18 cellular contexts compared by ENCODE assay signal in genomic region chr4:178356725-178357124, GRCh38.
"Had no signal": no experiment of that assay in that cellular context is flagged by ENCODE, and none has a peak within 500 bp of the region (broad histone marks: within the 10 kb centered on the region; RNA-seq: fewer than 3 reads in every experiment).

No MANE protein-coding gene starts in this region.

- H3K4me1 ChIP-seq: adrenal gland, esophagus muscularis mucosa, heart right ventricle, spleen, testis, upper lobe of right lung had no signal

- DNase-seq: activated CD4-positive, alpha-beta T cell treated with anti-CD3 and anti-CD28 coated beads for 36 hours; activated CD4-positive, alpha-beta T cell treated with anti-CD3 and anti-CD28 coated beads, Interleukin-2, amount 50 U/mL, for 48 hours; activated gamma-delta T cell treated with Interleukin-2 at 50 U/mL for 16 hours; adrenal gland; effector CD4-positive, alpha-beta T cell; heart right ventricle; left cardiac atrium; midbrain; nucleus accumbens; spleen; stimulated activated CD4-positive, alpha-beta T cell treated with anti-CD3 and anti-CD28 coated beads, Interleukin-4, amount 100 ng/mL, for 4 hours; T-helper 2 cell; testis; upper lobe of right lung had no signal

- H3K9me3 ChIP-seq: adrenal gland, esophagus muscularis mucosa, testis, upper lobe of right lung had no signal

- ATAC-seq: activated CD4-positive, alpha-beta T cell treated with anti-CD3 and anti-CD28 coated beads for 36 hours; activated naive CD4-positive, alpha-beta T cell treated with anti-CD3 and anti-CD28 coated beads, Interleukin-2, amount 50 U/mL, for 72 hours; heart right ventricle; left cardiac atrium; stimulated activated memory B cell treated with anti-CD40 and anti-IgM and Interleukin-4, amounts not matched to agents 10 μg/mL and 1 μg/mL and 100 μg/mL, for 72 hours; upper lobe of right lung had no signal

- H3K36me3 ChIP-seq: adrenal gland, esophagus muscularis mucosa, heart right ventricle, spleen, upper lobe of right lung had no signal

- H3K4me3 ChIP-seq: adrenal gland, esophagus muscularis mucosa, heart right ventricle, lung, spleen, testis, upper lobe of right lung had no signal

- H3K27me3 ChIP-seq: adrenal gland, esophagus muscularis mucosa, heart right ventricle, spleen, testis, upper lobe of right lung had no signal

- H3K27ac ChIP-seq: adrenal gland, esophagus muscularis mucosa, heart right ventricle, spleen, testis, upper lobe of right lung had no signal
